Comparison of ENCODE assay signal across 20 cellular contexts in the genomic region with DNA sequence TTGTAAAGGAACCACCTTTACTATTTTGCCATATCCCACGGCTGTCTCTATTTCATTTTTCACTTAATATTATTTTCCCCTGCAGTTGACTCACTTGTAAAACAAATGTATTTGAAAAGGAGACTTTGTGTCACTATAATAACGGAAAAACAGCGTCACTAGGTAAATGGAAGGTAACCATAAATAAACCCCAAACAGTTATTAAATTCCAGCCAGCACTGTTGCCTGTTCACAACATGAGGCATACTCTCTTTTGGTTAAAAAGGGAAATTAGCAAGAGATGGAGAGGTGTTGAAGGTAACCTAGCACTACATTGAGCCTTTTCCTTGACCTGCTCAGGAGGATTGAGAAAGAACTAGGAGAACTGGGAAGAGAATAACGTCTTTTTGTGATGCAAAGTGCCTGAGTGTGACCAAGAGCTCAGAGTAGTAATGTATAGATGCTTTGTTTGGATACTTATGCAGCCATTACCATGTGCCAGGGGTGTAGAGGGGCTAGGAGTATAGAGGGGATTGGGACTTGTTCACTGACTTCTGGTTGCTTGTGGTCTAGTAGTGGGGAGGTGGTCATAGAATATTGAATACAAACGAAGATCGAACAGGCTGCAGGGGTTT. TPM values are rescaled to one million over a fixed set of nuclear protein-coding genes. Genes with fewer than 3 reads are reported as not detected.
DNase-seq lines count a peak whose midpoint lies in the region; ATAC-seq and TF ChIP-seq lines count a peak whose summit lies in the region.
"Had no signal": no experiment of that assay in that cellular context is flagged by ENCODE, and none has a peak within 500 bp of the region (broad histone marks: within the 10 kb centered on the region; RNA-seq: fewer than 3 reads in every experiment).

No MANE protein-coding gene starts in this region.

- H3K36me3 ChIP-seq in GM23248 (ENCODE audit: low read depth) (no peaks in the 10 kb centered on the region), PC-3 (ENCODE audit: low read depth, low read length) (peaks cover 6% of the 10 kb centered on the region; the same call in 1 of the 2 replicates), neural progenitor cell (no peaks in the 10 kb centered on the region)
- H3K36me3 ChIP-seq: upper lobe of right lung had no signal

- in situ Hi-C loops in GM23248 (cut with MboI), result no loop called here

- H3K4me1 ChIP-seq in GM23248 (ENCODE audit: insufficient read depth) (peaks cover 37% of the 10 kb centered on the region), PC-3 (ENCODE audit: insufficient read depth, low read length) (peaks cover 51% of the 10 kb centered on the region), neural progenitor cell (peaks cover 16% of the 10 kb centered on the region)

- no peak overlapping the region for H3K27ac ChIP-seq in GM23248
- peak overlapping the region; percentile 82 for H3K27ac ChIP-seq in PC-3 (ENCODE audit: low read length)
- H3K27ac ChIP-seq in neural progenitor cell, result no peak overlapping the region
- H3K27ac ChIP-seq: parathyroid adenoma, SJSA1, upper lobe of right lung had no signal

- TF ChIP-seq CTCF in PC-3 (conservative IDR thresholded peaks at IDR 0.05; ENCODE audit: low read depth, low read length) (no peak), neural progenitor cell (IDR thresholded peaks at IDR 0.05) (no peak)

- H3K9me2 ChIP-seq in GM23248 (ENCODE audit: insufficient read depth) (no peaks in the 10 kb centered on the region), PC-3 (replicated peaks; ENCODE audit: low read length) (no peaks in the 10 kb centered on the region)

- peaks cover 100% of the 10 kb centered on the region for H3K79me2 ChIP-seq in GM23248 (ENCODE audit: insufficient read depth)
- H3K79me2 ChIP-seq in PC-3 (ENCODE audit: low read length), result peaks cover 100% of the 10 kb centered on the region
- H3K79me2 ChIP-seq in neural progenitor cell (ENCODE audit: low read depth), result peaks cover 71% of the 10 kb centered on the region

- H3K4me2 ChIP-seq in GM23248 (ENCODE audit: unreplicated experiment) (no peak overlapping the region), PC-3 (ENCODE audit: low read length) (peak overlapping the region; percentile 23; the same call in 1 of the 2 replicates), neural progenitor cell (no peak overlapping the region)

- H3F3A ChIP-seq in GM23248 (ENCODE audit: insufficient read depth) (peaks cover 16% of the 10 kb centered on the region; the same call in 1 of the 2 replicates), PC-3 (ENCODE audit: low read length, unreplicated experiment) (no peaks in the 10 kb centered on the region), neural progenitor cell (ENCODE audit: low read depth) (peaks cover 15% of the 10 kb centered on the region)

- H3K27ac Mint-ChIP-seq in neural progenitor cell, result peak overlapping the region; percentile 1
- H3K27ac Mint-ChIP-seq: activated CD4-positive, alpha-beta memory T cell treated with anti-CD3 and anti-CD28 coated beads, Interleukin-2, amount 10 ng/mL, durations not matched to agents 7 days and 5 days; B cell had no signal

- BruUV-seq in PC-3 (replicated peaks; lab: Mats Ljungman, UMichigan), result TSS peak; percentile 12

- H3K27me3 ChIP-seq in GM23248 (replicated peaks; ENCODE audit: insufficient read depth), result no peaks in the 10 kb centered on the region
- H3K27me3 ChIP-seq in PC-3 (ENCODE audit: low read length), result no peaks in the 10 kb centered on the region
- H3K27me3 ChIP-seq in neural progenitor cell, result no peaks in the 10 kb centered on the region
- H3K27me3 ChIP-seq: SJSA1, upper lobe of right lung had no signal

- peak; percentile 14 for DNase-seq in GM23248
- peak; percentile 53 for DNase-seq in PC-3
- DNase-seq in dermis microvascular lymphatic vessel endothelial cell (ENCODE audit: low read depth in 2 of 2), result peak; percentile 61 to 73
- DNase-seq in neural progenitor cell (ENCODE audit: low spot score), result no peak
- no peak for DNase-seq in dermis blood vessel endothelial cell
- no peak for DNase-seq in EL
- no peak for DNase-seq in Right ventricle myocardium superior
- DNase-seq: activated CD4-positive, alpha-beta memory T cell treated with anti-CD3 and anti-CD28 coated beads, Interleukin-2, amount 10 ng/mL, durations not matched to agents 7 days and 5 days; activated effector memory CD4-positive, alpha-beta T cell treated with anti-CD3 and anti-CD28 coated beads, Interleukin-2, amount 50 U/mL, for 16 hours; effector CD8-positive, alpha-beta T cell; left ventricle myocardium superior; NCI-H187 treated with DMSO at 0.1 percent for 48 hours; NCI-H510A; small intestine had no signal

- no peak overlapping the region for H3K4me3 ChIP-seq in GM23248
- H3K4me3 ChIP-seq in PC-3 (ENCODE audit: low read length), result no peak overlapping the region
- no peak overlapping the region for H3K4me3 ChIP-seq in neural progenitor cell
- H3K4me3 ChIP-seq: SJSA1, upper lobe of right lung had no signal

- no peak overlapping the region for H3K9ac ChIP-seq in GM23248
- peak overlapping the region; percentile 62 for H3K9ac ChIP-seq in PC-3 (ENCODE audit: low read length)
- no peak overlapping the region for H3K9ac ChIP-seq in neural progenitor cell
- H3K9ac ChIP-seq: parathyroid adenoma had no signal

- no peaks in the 10 kb centered on the region for H3K36me3 Mint-ChIP-seq in neural progenitor cell

- intact Hi-C loops in PC-3 (cut with micrococcal nuclease) (loop anchor here (2.0 kb wide), 1 partner anchor 17 kb away; no protein-coding TSS in a partner anchor), Right ventricle myocardium superior (cut with DNase I) (no loop called here)

- H4K20me1 ChIP-seq in GM23248 (ENCODE audit: insufficient read depth), result peaks cover 4% of the 10 kb centered on the region; the same call in 1 of the 2 replicates
- H4K20me1 ChIP-seq in PC-3 (ENCODE audit: low read length), result peaks cover 63% of the 10 kb centered on the region
- peaks cover 26% of the 10 kb centered on the region for H4K20me1 ChIP-seq in neural progenitor cell (ENCODE audit: low read depth)

- no peak overlapping the region for H3K4me3 Mint-ChIP-seq in neural progenitor cell
- H3K4me3 Mint-ChIP-seq: activated CD4-positive, alpha-beta memory T cell treated with anti-CD3 and anti-CD28 coated beads, Interleukin-2, amount 10 ng/mL, durations not matched to agents 7 days and 5 days; B cell had no signal

- WGBS in GM23248 (ENCODE audit: low coverage in 1 of 2, low lambda C conversion rate in 2 of 2, missing lambda C conversion rate in 2 of 2), 2 experiments, result 90 to 93% methylated on average over 6 of the region's 6 CpGs

- H2AFZ ChIP-seq in GM23248, result no peak overlapping the region
- no peak overlapping the region for H2AFZ ChIP-seq in PC-3 (ENCODE audit: low read length)
- H2AFZ ChIP-seq in neural progenitor cell (replicated peaks), result no peak overlapping the region
- H2AFZ ChIP-seq: parathyroid adenoma had no signal

- CTCF ChIA-PET in PC-3 (lab: Charles Lee), result no interaction called here

- no peaks in the 10 kb centered on the region for H3K27me3 Mint-ChIP-seq in neural progenitor cell (ENCODE audit: insufficient read depth, low read depth)
- H3K27me3 Mint-ChIP-seq: activated CD4-positive, alpha-beta memory T cell treated with anti-CD3 and anti-CD28 coated beads, Interleukin-2, amount 10 ng/mL, durations not matched to agents 7 days and 5 days; B cell had no signal

- H3K9me3 ChIP-seq in GM23248 (ENCODE audit: low read depth) (no peaks in the 10 kb centered on the region), PC-3 (ENCODE audit: low read length) (no peaks in the 10 kb centered on the region), neural progenitor cell (ENCODE audit: low read depth) (no peaks in the 10 kb centered on the region)
- H3K9me3 ChIP-seq: SJSA1, upper lobe of right lung had no signal

- POLR2A ChIA-PET in PC-3 (lab: Charles Lee; ENCODE audit: unreplicated experiment), result no interaction called here

- peak; percentile 14 for ATAC-seq in PC-3
- ATAC-seq in HG03432 (IDR thresholded peaks at IDR 0.05; ENCODE audit: unreplicated experiment), result no peak
- ATAC-seq in Right ventricle myocardium superior (ENCODE audit: poor library complexity), result no peak
- ATAC-seq: HCT116, left ventricle myocardium superior, upper lobe of right lung had no signal

- H3K9me3 Mint-ChIP-seq in neural progenitor cell, result no peaks in the 10 kb centered on the region
- H3K9me3 Mint-ChIP-seq: activated CD4-positive, alpha-beta memory T cell treated with anti-CD3 and anti-CD28 coated beads, Interleukin-2, amount 10 ng/mL, durations not matched to agents 7 days and 5 days had no signal

- peaks cover 14% of the 10 kb centered on the region for H3K4me1 Mint-ChIP-seq in neural progenitor cell

RNA-seq across cellular contexts. Expression of a gene that starts 19.6 kb away (rescaled TPM):
- total RNA-seq in GM23248 (2014; rRNA removed; shearing (Covaris generic)), result 186 and 199 TPM in 2 replicates
- polyA plus RNA-seq in GM23248 (2016; fragmentation: Nextera tagmentation; extraction: Ambion mirVana), result 60.6 and 61.7 TPM in 2 replicates
- total RNA-seq in PC-3 (2014; rRNA removed), result 505 and 546 TPM in 2 replicates
- total RNA-seq in dermis microvascular lymphatic vessel endothelial cell, result 297 and 366 TPM in 2 replicates
- total RNA-seq in neural progenitor cell (ENCODE audit: low replicate concordance), result 32.0 and 54.9 TPM in 2 replicates
- total RNA-seq in dermis blood vessel endothelial cell, result 676 and 796 TPM in 2 replicates
- total RNA-seq in Right ventricle myocardium superior, result 30.0 TPM

Comparison
In these comparisons a context has a peak if more than half of its experiments do, and no peak if none do; other contexts are left out.
1. DNase-seq: peak in GM23248 (single experiment), PC-3 (single experiment) and dermis microvascular lymphatic vessel endothelial cell (2 of 2); none in neural progenitor cell (single experiment), dermis blood vessel endothelial cell (single experiment), EL (single experiment) and Right ventricle myocardium superior (single experiment).